In the genomic region with DNA sequence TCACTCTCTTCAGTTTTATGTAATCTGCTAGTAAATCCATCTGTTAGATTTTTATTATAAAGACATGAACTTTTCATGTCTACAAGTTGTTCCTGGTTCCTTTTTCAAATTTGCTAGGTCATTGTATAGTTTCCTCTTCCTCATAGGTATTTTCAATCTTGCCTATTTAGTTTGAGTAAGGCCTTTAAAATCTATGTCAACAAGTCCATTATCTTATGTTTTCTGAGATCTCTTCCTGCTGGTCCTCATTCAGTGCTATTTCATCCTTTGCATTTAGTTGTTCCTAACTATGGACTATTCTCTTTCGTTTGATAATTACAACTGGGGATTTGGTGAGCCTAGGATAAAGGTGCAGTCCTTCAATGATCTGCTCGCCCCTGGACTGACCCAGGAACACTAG, we compare ENCODE assay signal across 20 cellular contexts. TPM values are rescaled to one million over a fixed set of nuclear protein-coding genes. Genes with fewer than 3 reads are reported as not detected.
DNase-seq lines count a peak whose midpoint lies in the region; ATAC-seq and TF ChIP-seq lines count a peak whose summit lies in the region.
"Had no signal": no experiment of that assay in that cellular context is flagged by ENCODE, and none has a peak within 500 bp of the region (broad histone marks: within the 10 kb centered on the region; RNA-seq: fewer than 3 reads in every experiment).

No MANE protein-coding gene starts in this region.

- H3K27me3 ChIP-seq in MM.1S (replicated peaks; ENCODE audit: insufficient read depth, low read length) (no peaks in the 10 kb centered on the region), smooth muscle cell (ENCODE audit: low read depth) (no peaks in the 10 kb centered on the region)
- no peaks in the 10 kb centered on the region for H3K27me3 ChIP-seq in CD4-positive, alpha-beta memory T cell (ENCODE audit: insufficient read depth, low read length)
- H3K27me3 ChIP-seq: SJCRH30 had no signal

- H3K79me2 ChIP-seq in MM.1S (ENCODE audit: low read length) (peaks cover 100% of the 10 kb centered on the region), smooth muscle cell (ENCODE audit: low read depth) (peaks cover 100% of the 10 kb centered on the region)

- H3K27me3 Mint-ChIP-seq in activated T-helper 1 cell treated with anti-CD3 and anti-CD28 coated beads, Interleukin-12 subunit alpha, Interleukin-12 subunit beta, Interleukin-2, Interleukin-4 antibody, amounts not matched to agents 30 ng/mL and 10 ng/mL and 1 ng/mL, durations not matched to agents 14 hours and 24 hours and 36 hours (ENCODE audit: insufficient read depth): no peaks in the 10 kb centered on the region
- H3K27me3 Mint-ChIP-seq in CD4-positive, alpha-beta memory T cell: no peaks in the 10 kb centered on the region
- H3K27me3 Mint-ChIP-seq: CD4-positive, alpha-beta T cell; IgD-negative memory B cell had no signal

- peaks cover 74% of the 10 kb centered on the region for H4K20me1 ChIP-seq in MM.1S (ENCODE audit: insufficient read depth, low read length)
- peaks cover 100% of the 10 kb centered on the region for H4K20me1 ChIP-seq in smooth muscle cell (ENCODE audit: low read depth)

- WGBS in smooth muscle cell (ENCODE audit: low lambda C conversion rate): 93% methylated on average over 2 of the region's 2 CpGs

- H3K9me3 ChIP-seq in MM.1S (replicated peaks; ENCODE audit: insufficient read depth, low read length) (no peaks in the 10 kb centered on the region), smooth muscle cell (replicated peaks; ENCODE audit: low read depth) (no peaks in the 10 kb centered on the region)
- no peaks in the 10 kb centered on the region for H3K9me3 ChIP-seq in CD4-positive, alpha-beta memory T cell (ENCODE audit: control insufficient read depth in 1 of 2, low read length in 2 of 2)
- H3K9me3 ChIP-seq: SJCRH30 had no signal

- CTCF ChIA-PET in CD4-positive, alpha-beta memory T cell (lab: Charles Lee; ENCODE audit: partially characterized antibody): no interaction called here

- peaks cover 25% of the 10 kb centered on the region for H3K36me3 Mint-ChIP-seq in activated T-helper 1 cell treated with anti-CD3 and anti-CD28 coated beads, Interleukin-12 subunit alpha, Interleukin-12 subunit beta, Interleukin-2, Interleukin-4 antibody, amounts not matched to agents 30 ng/mL and 10 ng/mL and 1 ng/mL, durations not matched to agents 14 hours and 24 hours and 36 hours (ENCODE audit: low read depth)
- H3K36me3 Mint-ChIP-seq in CD4-positive, alpha-beta memory T cell: peaks cover 3 to 4% of the 10 kb centered on the region in 2 donors
- H3K36me3 Mint-ChIP-seq: IgD-negative memory B cell had no signal

- H3K9me3 Mint-ChIP-seq in activated T-helper 1 cell treated with anti-CD3 and anti-CD28 coated beads, Interleukin-12 subunit alpha, Interleukin-12 subunit beta, Interleukin-2, Interleukin-4 antibody, amounts not matched to agents 30 ng/mL and 10 ng/mL and 1 ng/mL, durations not matched to agents 14 hours and 24 hours and 36 hours: no peaks in the 10 kb centered on the region
- no peaks in the 10 kb centered on the region for H3K9me3 Mint-ChIP-seq in CD4-positive, alpha-beta memory T cell
- H3K9me3 Mint-ChIP-seq: CD4-positive, alpha-beta T cell; IgD-negative memory B cell had no signal

- H3K4me2 ChIP-seq in MM.1S (ENCODE audit: low read depth, low read length): peak overlapping the region; percentile 28; the same call in 1 of the 2 replicates
- no peak overlapping the region for H3K4me2 ChIP-seq in smooth muscle cell

- H2AFZ ChIP-seq in MM.1S (ENCODE audit: low read length) (no peak overlapping the region), smooth muscle cell (ENCODE audit: low read depth) (no peak overlapping the region)

- ATAC-seq in GM21619 (IDR thresholded peaks at IDR 0.05; ENCODE audit: unreplicated experiment): no peak
- no peak for ATAC-seq in HG02840 (IDR thresholded peaks at IDR 0.05; ENCODE audit: low FRiP score, unreplicated experiment)

- intact Hi-C loops in activated T-helper 1 cell treated with anti-CD3 and anti-CD28 coated beads, Interleukin-12 subunit alpha, Interleukin-12 subunit beta, Interleukin-2, Interleukin-4 antibody, amounts not matched to agents 30 ng/mL and 10 ng/mL and 1 ng/mL, durations not matched to agents 14 hours and 24 hours and 36 hours (cut with micrococcal nuclease): no loop called here
- intact Hi-C loops in CD4-positive, alpha-beta memory T cell (cut with micrococcal nuclease): no loop called here

- POLR2A ChIA-PET in CD4-positive, alpha-beta memory T cell (lab: Charles Lee; ENCODE audit: partially characterized antibody): no interaction called here

- H3K4me3 ChIP-seq in MM.1S (ENCODE audit: low read length): no peak overlapping the region
- H3K4me3 ChIP-seq in smooth muscle cell: no peak overlapping the region
- no peak overlapping the region for H3K4me3 ChIP-seq in CD4-positive, alpha-beta memory T cell (ENCODE audit: low read length in 2 of 2)
- H3K4me3 ChIP-seq: SJCRH30 had no signal

- no peaks in the 10 kb centered on the region for H3K9me2 ChIP-seq in MM.1S (replicated peaks; ENCODE audit: insufficient read depth, low read length)

- peak overlapping the region; percentile 30 for H3K27ac Mint-ChIP-seq in activated T-helper 1 cell treated with anti-CD3 and anti-CD28 coated beads, Interleukin-12 subunit alpha, Interleukin-12 subunit beta, Interleukin-2, Interleukin-4 antibody, amounts not matched to agents 30 ng/mL and 10 ng/mL and 1 ng/mL, durations not matched to agents 14 hours and 24 hours and 36 hours
- H3K27ac Mint-ChIP-seq in CD4-positive, alpha-beta memory T cell: peak overlapping the region in 1 of 7 donors; percentile 1
- H3K27ac Mint-ChIP-seq: CD4-positive, alpha-beta T cell; IgD-negative memory B cell had no signal

- DNase-seq in NOMO-1 treated with DMSO at 0.1 percent for 48 hours (lab: John Stamatoyannopoulos, UW; ENCODE audit: unreplicated experiment): peak; percentile 63
- DNase-seq in NOMO-1 treated with dmso at 0.1 percent for 144 hours (lab: John Stamatoyannopoulos, UW; ENCODE audit: unreplicated experiment): no peak
- DNase-seq in MM.1S: no peak
- no peak for DNase-seq in activated T-helper 1 cell treated with anti-CD3 and anti-CD28 coated beads, Interleukin-12 subunit alpha, Interleukin-12 subunit beta, Interleukin-2, Interleukin-4 antibody, amounts not matched to agents 30 ng/mL and 10 ng/mL and 1 ng/mL, durations not matched to agents 14 hours and 24 hours and 36 hours (ENCODE audit: low spot score)
- no peak for DNase-seq in smooth muscle cell (lab: John Stamatoyannopoulos, UW; ENCODE audit: unreplicated experiment)
- no peak for DNase-seq in CD4-positive, alpha-beta memory T cell
- DNase-seq: CD4-positive, alpha-beta T cell; DMS 273 treated with DMSO at 0.1 percent for 48 hours; GOT3; NCI-H1092 treated with DMSO at 0.1 percent for 48 hours; NCI-H1694 treated with DMSO at 0.1 percent for 48 hours; NCI-H446; RPMI8226; SJCRH30; SW 1271 had no signal

- no peak overlapping the region for H3K4me3 Mint-ChIP-seq in activated T-helper 1 cell treated with anti-CD3 and anti-CD28 coated beads, Interleukin-12 subunit alpha, Interleukin-12 subunit beta, Interleukin-2, Interleukin-4 antibody, amounts not matched to agents 30 ng/mL and 10 ng/mL and 1 ng/mL, durations not matched to agents 14 hours and 24 hours and 36 hours
- H3K4me3 Mint-ChIP-seq in CD4-positive, alpha-beta memory T cell: no peak overlapping the region
- H3K4me3 Mint-ChIP-seq: CD4-positive, alpha-beta T cell; IgD-negative memory B cell had no signal

- TF ChIP-seq CTCF in MM.1S (IDR thresholded peaks at IDR 0.05; ENCODE audit: low read length) (no peak), smooth muscle cell (IDR thresholded peaks at IDR 0.05; ENCODE audit: borderline replicate concordance, insufficient read depth, poor library complexity, severe bottlenecking) (no peak)

- H3K36me3 ChIP-seq in MM.1S (replicated peaks; ENCODE audit: insufficient read depth, low read length): peaks cover 16% of the 10 kb centered on the region; the same call in 1 of the 2 replicates
- no peaks in the 10 kb centered on the region for H3K36me3 ChIP-seq in smooth muscle cell (ENCODE audit: low read depth)
- no peaks in the 10 kb centered on the region for H3K36me3 ChIP-seq in CD4-positive, alpha-beta memory T cell (ENCODE audit: insufficient read depth, low read length)

- H3F3A ChIP-seq in MM.1S (ENCODE audit: insufficient read depth, low read length) (peaks cover 22% of the 10 kb centered on the region), smooth muscle cell (ENCODE audit: low read depth) (peaks cover 21% of the 10 kb centered on the region)

- H3K27ac ChIP-seq in MM.1S (ENCODE audit: low read length) (peak overlapping the region; percentile 31; the same call in 1 of the 2 replicates), smooth muscle cell (ENCODE audit: low read depth) (peak overlapping the region; percentile 25)
- no peak overlapping the region for H3K27ac ChIP-seq in CD4-positive, alpha-beta memory T cell (ENCODE audit: low read depth, low read length)
- H3K27ac ChIP-seq: 22Rv1, SJCRH30 had no signal

- H3K4me1 Mint-ChIP-seq in activated T-helper 1 cell treated with anti-CD3 and anti-CD28 coated beads, Interleukin-12 subunit alpha, Interleukin-12 subunit beta, Interleukin-2, Interleukin-4 antibody, amounts not matched to agents 30 ng/mL and 10 ng/mL and 1 ng/mL, durations not matched to agents 14 hours and 24 hours and 36 hours (ENCODE audit: low read depth): peaks cover 57% of the 10 kb centered on the region
- peaks cover 13 to 49% (median 25%) of the 10 kb centered on the region in 4 donors for H3K4me1 Mint-ChIP-seq in CD4-positive, alpha-beta memory T cell

- no peak overlapping the region for H3K9ac ChIP-seq in MM.1S (ENCODE audit: low read length)
- H3K9ac ChIP-seq in smooth muscle cell (ENCODE audit: low read depth): no peak overlapping the region

- H3K4me1 ChIP-seq in MM.1S (ENCODE audit: low read length) (peaks cover 50% of the 10 kb centered on the region), smooth muscle cell (ENCODE audit: low read depth) (no peaks in the 10 kb centered on the region)
- H3K4me1 ChIP-seq in CD4-positive, alpha-beta memory T cell (ENCODE audit: insufficient read depth, low read length): peaks cover 7% of the 10 kb centered on the region
- H3K4me1 ChIP-seq: SJCRH30 had no signal

RNA-seq across cellular contexts. Expression of a gene that starts 11.0 kb away (rescaled TPM):
- 54.8 and 56.0 TPM in 2 replicates for total RNA-seq in activated T-helper 1 cell treated with anti-CD3 and anti-CD28 coated beads, Interleukin-12 subunit alpha, Interleukin-12 subunit beta, Interleukin-2, Interleukin-4 antibody, amounts not matched to agents 30 ng/mL and 10 ng/mL and 1 ng/mL, durations not matched to agents 14 hours and 24 hours and 36 hours
- total RNA-seq in smooth muscle cell: 142 and 180 TPM in 2 replicates
- 224 and 226 TPM in 2 replicates for polyA plus RNA-seq in smooth muscle cell
- total RNA-seq in CD4-positive, alpha-beta memory T cell: 10 to 100 TPM; 28.0 to 33.7 TPM
- 10 to 100 TPM in 1 of 2 donors, under 1 TPM in 1; 0.63 to 13.9 TPM for polyA plus RNA-seq in CD4-positive, alpha-beta memory T cell

RNA-seq across cellular contexts. Expression of a gene that starts 28.7 kb away (rescaled TPM):
- total RNA-seq in activated T-helper 1 cell treated with anti-CD3 and anti-CD28 coated beads, Interleukin-12 subunit alpha, Interleukin-12 subunit beta, Interleukin-2, Interleukin-4 antibody, amounts not matched to agents 30 ng/mL and 10 ng/mL and 1 ng/mL, durations not matched to agents 14 hours and 24 hours and 36 hours: not detected in 2 replicates
- total RNA-seq in smooth muscle cell: not detected in 2 replicates
- polyA plus RNA-seq in smooth muscle cell: not detected in 2 replicates
- total RNA-seq in CD4-positive, alpha-beta memory T cell: not detected
- not detected for polyA plus RNA-seq in CD4-positive, alpha-beta memory T cell
- total RNA-seq: CD4-positive, alpha-beta T cell; OCI-LY7; SJCRH30 had no signal
- polyA plus RNA-seq: IgD-negative memory B cell had no signal
